In genomic region chr6:133923938-133924593, GRCh38 we compare ENCODE assay signal across 8 cellular contexts. TPM values are rescaled to one million over a fixed set of nuclear protein-coding genes. Genes with fewer than 3 reads are reported as not detected.
DNase-seq lines count a peak whose midpoint lies in the region; ATAC-seq, FAIRE-seq and TF ChIP-seq lines count a peak whose summit lies in the region.

No MANE protein-coding gene starts in this region.

- no peak overlapping the region for H3K4me3 ChIP-seq in aorta (ENCODE audit: low read length in 2 of 2)

- H3K27ac ChIP-seq in aorta (ENCODE audit: low read depth in 1 of 2, low read length in 2 of 2) = no peak overlapping the region

- no peaks in the 10 kb centered on the region for H3K36me3 Mint-ChIP-seq in osteocyte (ENCODE audit: unreplicated experiment)

- WGBS in aorta, 2 donors = 6 to 8% methylated on average over 6 of the region's 6 CpGs

- peaks cover 5% of the 10 kb centered on the region for H3K4me1 Mint-ChIP-seq in osteocyte (ENCODE audit: unreplicated experiment)

- ATAC-seq in GM21825 (IDR thresholded peaks at IDR 0.05; ENCODE audit: unreplicated experiment) = peak; percentile 79
- peak; percentile 92 for ATAC-seq in aorta (ENCODE audit: low FRiP score)

- no peaks in the 10 kb centered on the region for H3K4me1 ChIP-seq in aorta (ENCODE audit: control insufficient read depth in 1 of 2, insufficient read depth in 2 of 2, low read length in 2 of 2)

- no peaks in the 10 kb centered on the region for H3K9me3 ChIP-seq in aorta (ENCODE audit: control insufficient read depth, low read length)

- intact Hi-C loops in aorta (cut with DNase I) = loop anchor here (2.0 to 10.0 kb wide), 3 partner anchors 48 to 173 kb away; no protein-coding TSS in a partner anchor

- DNase-seq in ELF-1 (ENCODE audit: low read depth, low spot score) = peak; percentile 64
- peak; percentile 81 to 87 for DNase-seq in Kasumi-1 (lab: John Stamatoyannopoulos, UW)
- DNase-seq in RKO (ENCODE audit: low spot score) = peak; percentile 84
- peak; percentile 18 for DNase-seq in activated effector memory CD4-positive, alpha-beta T cell treated with Interleukin-2 at 50 U/mL for 16 hours
- DNase-seq in frontal cortex (ENCODE audit: low spot score in 2 of 2) = peak; percentile 28 to 62
- no peak for DNase-seq in osteocyte (ENCODE audit: extremely low spot score, unreplicated experiment)
- peak in 1 of 2 donors; percentile 61 for DNase-seq in aorta

- H3K27ac Mint-ChIP-seq in osteocyte (ENCODE audit: unreplicated experiment) = no peak overlapping the region

- H3K36me3 ChIP-seq in aorta (ENCODE audit: control insufficient read depth in 1 of 2, insufficient read depth in 2 of 2, low read length in 1 of 2) = no peaks in the 10 kb centered on the region

- H3K9me3 Mint-ChIP-seq in osteocyte (ENCODE audit: unreplicated experiment) = no peaks in the 10 kb centered on the region

- no peaks in the 10 kb centered on the region for H3K27me3 ChIP-seq in aorta (ENCODE audit: control insufficient read depth in 1 of 2, insufficient read depth in 2 of 2, low read length in 1 of 2)

- peaks cover 38% of the 10 kb centered on the region for H3K27me3 Mint-ChIP-seq in osteocyte (ENCODE audit: unreplicated experiment)

- no peak overlapping the region for H3K4me3 Mint-ChIP-seq in osteocyte (ENCODE audit: unreplicated experiment)

- FAIRE-seq in frontal cortex (lab: Jason Lieb, UNC) = peak; percentile 80

- peak; percentile 86 for TF ChIP-seq CTCF in osteocyte (IDR thresholded peaks at IDR 0.05)

RNA-seq across cellular contexts. Expression of gene TBPL1, which starts 29.0 kb away (rescaled TPM):
- total RNA-seq in frontal cortex (29.3 TPM), osteocyte (29.7 and 35.0 TPM in 2 replicates), aorta (10 to 100 TPM; 21.3 to 21.7 TPM)
- 10 to 100 TPM; 20.1 to 28.5 TPM for polyA plus RNA-seq in aorta

RNA-seq across cellular contexts. Expression of gene TCF21, which starts 35.2 kb away (rescaled TPM):
- total RNA-seq in frontal cortex = not detected
- not detected in 2 replicates for total RNA-seq in osteocyte
- total RNA-seq in aorta = under 1 TPM; 0.29 to 0.63 TPM
- under 1 TPM; 0.36 to 0.63 TPM for polyA plus RNA-seq in aorta
